10 cellular contexts compared by ENCODE assay signal in the genomic region with DNA sequence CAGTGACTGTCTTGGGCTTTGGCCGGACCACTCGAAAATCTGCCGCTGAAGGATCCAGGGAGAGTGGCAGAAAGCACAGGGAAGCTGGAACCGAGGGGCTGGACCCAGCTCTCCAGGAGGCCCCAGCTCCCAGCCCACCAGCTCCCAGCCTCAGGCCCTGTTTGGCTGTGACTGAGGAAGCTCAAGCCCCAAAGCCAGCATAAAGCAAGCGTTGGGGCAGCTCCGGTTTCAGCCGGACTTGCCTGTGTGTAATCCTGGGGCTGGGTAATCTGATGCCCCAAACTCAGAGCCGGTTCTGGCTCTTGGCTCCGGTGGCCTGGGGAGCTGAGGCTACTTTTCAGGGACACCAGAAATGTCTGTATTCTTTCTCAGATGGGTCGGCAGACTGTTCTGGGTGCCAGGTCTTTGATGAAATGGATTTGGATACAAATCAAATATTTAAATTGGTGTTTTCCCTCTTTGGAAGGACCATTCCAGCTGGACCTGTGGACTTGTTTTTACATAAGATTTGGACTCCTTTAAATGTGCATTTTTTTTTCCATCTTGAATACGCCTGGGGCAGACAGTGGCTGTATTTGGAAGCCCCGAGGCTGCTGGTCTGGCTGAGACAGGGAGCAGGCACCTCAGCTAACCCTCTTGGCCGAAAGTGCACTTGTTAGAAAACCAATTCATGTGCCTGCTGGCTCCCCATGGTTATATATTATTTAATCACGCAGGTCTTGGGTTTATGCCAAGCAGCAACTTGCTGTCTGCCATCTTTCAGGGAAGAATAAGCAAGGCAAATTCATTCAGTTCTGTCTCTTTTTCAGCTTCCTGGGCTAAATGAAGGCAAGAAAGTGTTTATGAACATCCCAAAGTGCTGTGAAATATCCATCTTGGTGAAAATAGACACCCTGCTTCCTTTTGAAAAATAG. TPM values are rescaled to one million over a fixed set of nuclear protein-coding genes. Genes with fewer than 3 reads are reported as not detected.
DNase-seq lines count a peak whose midpoint lies in the region; ATAC-seq and TF ChIP-seq lines count a peak whose summit lies in the region.
"Had no signal": no experiment of that assay in that cellular context is flagged by ENCODE, and none has a peak within 500 bp of the region (broad histone marks: within the 10 kb centered on the region; RNA-seq: fewer than 3 reads in every experiment).

No MANE protein-coding gene starts in this region.

- ATAC-seq in GM21619 (IDR thresholded peaks at IDR 0.05; ENCODE audit: unreplicated experiment), result no peak

- TF ChIP-seq POLR2A in transverse colon (IDR thresholded peaks at IDR 0.05), result no peak

- H3K4me3 ChIP-seq in transverse colon, result no peak overlapping the region

- TF ChIP-seq CTCF in transverse colon (IDR thresholded peaks at IDR 0.05), result no peak

- 40 to 61% methylated on average over 3 to 14 of the region's 14 CpGs for WGBS in transverse colon (ENCODE audit: low coverage in 1 of 2), 2 donors

- no peaks in the 10 kb centered on the region for H3K36me3 ChIP-seq in transverse colon

- in situ Hi-C loops in transverse colon (cut with MboI; ENCODE audit: low pct_ligation_motif_present in 1 of 4, low pct_unique_long_range_greater_than_20kb in 1 of 4, low sequenced_read_pairs in 3 of 4), result no loop called here

- no peak for TF ChIP-seq EP300 in transverse colon (IDR thresholded peaks at IDR 0.05; ENCODE audit: low read depth)

- H3K4me1 ChIP-seq in transverse colon, result peaks cover 0 to 3% (median 0%) of the 10 kb centered on the region in 4 donors

- H3K27ac ChIP-seq in transverse colon, result peak overlapping the region in 3 of 4 donors; percentile 29 to 46 (median 34)
- H3K27ac ChIP-seq: 22Rv1, KMS-11 had no signal

- DNase-seq in NCI-H1417 (lab: John Stamatoyannopoulos, UW) (peak; percentile 10 to 66 (median 18)), NCI-H1417 treated with DMSO at 0.1 percent for 48 hours (lab: John Stamatoyannopoulos, UW) (no peak), amniotic stem cell (lab: John Stamatoyannopoulos, UW) (peak; percentile 1), islet precursor cell (peak; percentile 83), transverse colon (no peak), HPDE6-E6E7 (ENCODE audit: extremely low spot score) (no peak), GOT3 (lab: John Stamatoyannopoulos, UW) (no peak)

- intact Hi-C loops in transverse colon (cut with DNase I; ENCODE audit: low total_unique reads), result no loop called here

- H3K9me3 ChIP-seq in transverse colon, result no peaks in the 10 kb centered on the region

- no peaks in the 10 kb centered on the region for H3K27me3 ChIP-seq in transverse colon

RNA-seq across cellular contexts. Expression of a gene that starts 29.6 kb away (rescaled TPM):
- total RNA-seq in transverse colon, result 1 to 10 TPM in 3 of 4 donors, not detected in 1; 1.6 to 8.7 (median 4.6) TPM

Comparison
In these comparisons a context has a peak if more than half of its experiments do, and no peak if none do; other contexts are left out.
1. DNase-seq: peak in NCI-H1417 (3 of 3), amniotic stem cell (single experiment) and islet precursor cell (single experiment); none in NCI-H1417 treated with DMSO at 0.1 percent for 48 hours (single experiment), transverse colon (single experiment), HPDE6-E6E7 (single experiment) and GOT3 (single experiment).